ENCODE assay signal across 32 cellular contexts in the genomic region with DNA sequence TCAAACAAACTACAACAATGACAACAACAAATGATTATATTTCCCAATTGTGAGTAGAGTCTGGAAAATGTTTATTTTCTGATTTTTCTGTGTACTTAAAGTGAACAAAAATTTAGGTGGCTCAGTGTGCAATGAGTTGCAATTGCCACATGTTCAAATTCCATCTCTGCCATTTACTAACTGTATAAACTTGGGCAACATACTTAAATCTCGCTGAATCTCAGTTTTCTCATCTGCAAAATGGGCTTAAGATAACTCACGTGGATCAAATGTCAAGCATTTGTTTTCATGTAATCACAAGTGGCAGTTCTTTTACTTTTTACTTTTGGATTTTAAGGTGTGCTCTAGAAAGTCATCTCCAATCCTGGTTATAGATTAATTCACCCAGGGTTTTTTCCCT.
"Had no signal": no experiment of that assay in that cellular context is flagged by ENCODE, and none has a peak within 500 bp of the region (broad histone marks: within the 10 kb centered on the region; RNA-seq: fewer than 3 reads in every experiment).

No MANE protein-coding gene starts in this region.

- H3K27me3 Mint-ChIP-seq: activated naive CD8-positive, alpha-beta T cell treated with anti-CD3 and anti-CD28 coated beads for 36 hours had no signal

- DNase-seq: activated B cell treated with CpG ODN at 0.5 μM for 24 hours; activated CD4-positive, alpha-beta memory T cell treated with anti-CD3 and anti-CD28 coated beads for 36 hours; activated CD4-positive, alpha-beta T cell treated with anti-CD3 and anti-CD28 coated beads for 4 hours; activated CD4-positive, alpha-beta T cell treated with anti-CD3 and anti-CD28 coated beads, Interleukin-2, amount 10 ng/mL, durations not matched to agents 24 days and 14 days; activated CD4-positive, alpha-beta T cell treated with anti-CD3 and anti-CD28 coated beads, Interleukin-2, amount 50 U/mL, for 1 hour; activated CD4-positive, alpha-beta T cell treated with anti-CD3 and anti-CD28 coated beads, Interleukin-2, amount 50 U/mL, for 4 hours; activated CD4-positive, CD25-positive, alpha-beta regulatory T cell treated with anti-CD3 and anti-CD28 coated beads, Interleukin-2, amount 50 U/mL, for 72 hours; activated CD8-positive, alpha-beta memory T cell treated with anti-CD3 and anti-CD28 coated beads, Interleukin-2, amount 50 U/mL, for 4 hours; activated CD8-positive, alpha-beta T cell treated with anti-CD3 and anti-CD28 coated beads for 36 hours; activated effector memory CD4-positive, alpha-beta T cell treated with anti-CD3 and anti-CD28 coated beads, Interleukin-2, amount 50 U/mL, for 16 hours; activated gamma-delta T cell treated with Interleukin-2 at 50 U/mL for 16 hours; activated naive CD4-positive, alpha-beta T cell; activated naive CD4-positive, alpha-beta T cell treated with anti-CD3 and anti-CD28 coated beads for 36 hours; activated naive CD4-positive, alpha-beta T cell treated with anti-CD3 and anti-CD28 coated beads, Interleukin-2, amount 50 U/mL, for 16 hours; activated naive CD8-positive, alpha-beta T cell treated with anti-CD3 and anti-CD28 coated beads for 36 hours; activated T-cell treated with anti-CD3 and anti-CD28 coated beads for 4 hours; activated T-cell treated with anti-CD3 and anti-CD28 coated beads, Interleukin-2, amount 50 U/mL, for 1 hour; activated T-cell treated with anti-CD3 and anti-CD28 coated beads, Interleukin-2, amount 50 U/mL, for 4 hours; activated T-cell treated with anti-CD3 and anti-CD28 coated beads, Interleukin-2, amount 50 U/mL, for 72 hours; adrenal gland; amniotic stem cell; aorta; body of pancreas; brain microvascular endothelial cell; central memory CD4-positive, alpha-beta T cell; T-helper 17 cell; T-helper 9 cell had no signal

- ATAC-seq: activated CD8-positive, alpha-beta T cell treated with anti-CD3 and anti-CD28 coated beads for 36 hours; activated naive CD4-positive, alpha-beta T cell treated with anti-CD3 and anti-CD28 coated beads, Interleukin-2, amount 50 U/mL, for 72 hours; activated T-cell treated with anti-CD3 and anti-CD28 coated beads, Interleukin-2, amount 50 U/mL, for 4 hours; activated T-cell treated with anti-CD3 and anti-CD28 coated beads, Interleukin-2, amount 50 U/mL, for 72 hours; activated T-helper 17 cell treated with anti-CD3 and anti-CD28 coated beads, Interleukin-2, amount 50 U/mL, for 72 hours; body of pancreas; T-helper 17 cell had no signal

- H3K4me3 Mint-ChIP-seq: activated B cell treated with CpG ODN at 0.5 μM for 24 hours; activated CD4-positive, alpha-beta memory T cell treated with anti-CD3 and anti-CD28 coated beads for 36 hours; activated CD4-positive, alpha-beta T cell treated with anti-CD3 and anti-CD28 coated beads, Interleukin-2, amount 10 ng/mL, durations not matched to agents 24 days and 14 days; activated CD8-positive, alpha-beta T cell treated with anti-CD3 and anti-CD28 coated beads for 36 hours; activated naive CD4-positive, alpha-beta T cell treated with anti-CD3 and anti-CD28 coated beads for 36 hours; activated naive CD8-positive, alpha-beta T cell treated with anti-CD3 and anti-CD28 coated beads for 36 hours; activated T-cell treated with anti-CD3 and anti-CD28 coated beads, Interleukin-2, amount 50 U/mL, for 4 hours; activated T-cell treated with anti-CD3 and anti-CD28 coated beads, Interleukin-2, amount 50 U/mL, for 72 hours; activated T-helper 1 cell treated with anti-CD3 and anti-CD28 coated beads, Interleukin-12 subunit alpha, Interleukin-12 subunit beta, Interleukin-2, Interleukin-4 antibody, amounts not matched to agents 30 ng/mL and 10 ng/mL and 1 ng/mL, durations not matched to agents 14 hours and 24 hours and 36 hours; activated T-helper 17 cell treated with anti-CD3 and anti-CD28 coated beads, Interleukin-2, amount 50 U/mL, for 72 hours; T-helper 17 cell had no signal

- H3K36me3 ChIP-seq: adrenal gland, brain microvascular endothelial cell, breast epithelium had no signal

- H3K27me3 ChIP-seq: adrenal gland, body of pancreas, brain microvascular endothelial cell, breast epithelium had no signal

- H3K4me1 Mint-ChIP-seq: activated B cell treated with CpG ODN at 0.5 μM for 24 hours; activated CD4-positive, alpha-beta T cell treated with anti-CD3 and anti-CD28 coated beads, Interleukin-2, amount 10 ng/mL, durations not matched to agents 24 days and 14 days; activated naive CD8-positive, alpha-beta T cell treated with anti-CD3 and anti-CD28 coated beads for 36 hours; activated T-helper 17 cell treated with anti-CD3 and anti-CD28 coated beads, Interleukin-2, amount 50 U/mL, for 72 hours; T-helper 17 cell had no signal

- H3K27ac Mint-ChIP-seq: activated B cell treated with CpG ODN at 0.5 μM for 24 hours; activated CD4-positive, alpha-beta memory T cell treated with anti-CD3 and anti-CD28 coated beads for 36 hours; activated CD4-positive, alpha-beta T cell treated with anti-CD3 and anti-CD28 coated beads, Interleukin-2, amount 10 ng/mL, durations not matched to agents 24 days and 14 days; activated CD8-positive, alpha-beta T cell treated with anti-CD3 and anti-CD28 coated beads for 36 hours; activated naive CD4-positive, alpha-beta T cell treated with anti-CD3 and anti-CD28 coated beads for 36 hours; activated naive CD4-positive, alpha-beta T cell treated with anti-CD3 and anti-CD28 coated beads, Interleukin-2, amount 50 U/mL, for 72 hours; activated naive CD8-positive, alpha-beta T cell treated with anti-CD3 and anti-CD28 coated beads for 36 hours; activated T-cell treated with anti-CD3 and anti-CD28 coated beads, Interleukin-2, amount 50 U/mL, for 72 hours; activated T-helper 1 cell treated with anti-CD3 and anti-CD28 coated beads, Interleukin-12 subunit alpha, Interleukin-12 subunit beta, Interleukin-2, Interleukin-4 antibody, amounts not matched to agents 30 ng/mL and 10 ng/mL and 1 ng/mL, durations not matched to agents 14 hours and 24 hours and 36 hours; activated T-helper 17 cell treated with anti-CD3 and anti-CD28 coated beads, Interleukin-2, amount 50 U/mL, for 72 hours; T-helper 17 cell had no signal

- H3K4me3 ChIP-seq: adrenal gland, body of pancreas, breast epithelium had no signal

- H3K4me1 ChIP-seq: adrenal gland, breast epithelium had no signal

- H3K9me3 Mint-ChIP-seq: activated B cell treated with CpG ODN at 0.5 μM for 24 hours; activated CD4-positive, alpha-beta memory T cell treated with anti-CD3 and anti-CD28 coated beads for 36 hours; activated CD4-positive, alpha-beta T cell treated with anti-CD3 and anti-CD28 coated beads, Interleukin-2, amount 10 ng/mL, durations not matched to agents 24 days and 14 days; activated CD8-positive, alpha-beta T cell treated with anti-CD3 and anti-CD28 coated beads for 36 hours; activated naive CD4-positive, alpha-beta T cell treated with anti-CD3 and anti-CD28 coated beads for 36 hours; activated naive CD4-positive, alpha-beta T cell treated with anti-CD3 and anti-CD28 coated beads, Interleukin-2, amount 50 U/mL, for 72 hours; activated naive CD8-positive, alpha-beta T cell treated with anti-CD3 and anti-CD28 coated beads for 36 hours; activated T-cell treated with anti-CD3 and anti-CD28 coated beads, Interleukin-2, amount 50 U/mL, for 4 hours; activated T-cell treated with anti-CD3 and anti-CD28 coated beads, Interleukin-2, amount 50 U/mL, for 72 hours; activated T-helper 1 cell treated with anti-CD3 and anti-CD28 coated beads, Interleukin-12 subunit alpha, Interleukin-12 subunit beta, Interleukin-2, Interleukin-4 antibody, amounts not matched to agents 30 ng/mL and 10 ng/mL and 1 ng/mL, durations not matched to agents 14 hours and 24 hours and 36 hours; activated T-helper 17 cell treated with anti-CD3 and anti-CD28 coated beads, Interleukin-2, amount 50 U/mL, for 72 hours had no signal

- H3K27ac ChIP-seq: adrenal gland, body of pancreas, brain microvascular endothelial cell, breast epithelium, VCaP had no signal

- H3K9me3 ChIP-seq: adrenal gland, body of pancreas, breast epithelium had no signal

- H3K36me3 Mint-ChIP-seq: activated CD4-positive, alpha-beta memory T cell treated with anti-CD3 and anti-CD28 coated beads for 36 hours; activated naive CD4-positive, alpha-beta T cell treated with anti-CD3 and anti-CD28 coated beads, Interleukin-2, amount 50 U/mL, for 72 hours; activated naive CD8-positive, alpha-beta T cell treated with anti-CD3 and anti-CD28 coated beads for 36 hours had no signal
